ENCODE assay signal across 21 cellular contexts in the genomic region with DNA sequence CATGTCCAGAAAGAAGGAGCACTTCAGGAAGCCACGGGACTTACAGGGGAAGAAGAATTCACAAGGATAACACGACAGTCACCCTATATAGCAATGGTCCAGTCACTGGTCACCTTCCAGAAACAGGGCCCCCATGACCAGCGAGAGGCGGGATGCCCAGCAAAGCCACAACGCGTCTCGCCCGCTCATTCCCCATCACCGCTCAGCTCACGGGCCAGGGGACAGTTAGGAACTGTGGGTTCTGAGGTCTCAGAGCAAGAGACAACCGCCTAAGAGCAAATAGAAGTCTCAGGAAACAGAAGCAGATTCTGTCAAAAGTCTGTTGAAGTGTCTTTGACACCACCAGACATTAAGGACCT.
"Had no signal": no experiment of that assay in that cellular context is flagged by ENCODE, and none has a peak within 500 bp of the region (broad histone marks: within the 10 kb centered on the region; RNA-seq: fewer than 3 reads in every experiment).

No MANE protein-coding gene starts in this region.

- H3K27me3 ChIP-seq: hepatocyte, right lobe of liver, tibial nerve had no signal

- H3K4me1 ChIP-seq: psoas muscle, tibial nerve had no signal

- H2AFZ ChIP-seq: hepatocyte had no signal

- H3K79me2 ChIP-seq: hepatocyte had no signal

- H3K9me3 ChIP-seq: psoas muscle, right lobe of liver, tibial nerve had no signal

- H3K36me3 Mint-ChIP-seq: naive B cell; stimulated activated memory B cell treated with anti-CD40 and anti-IgM and Interleukin-4, amounts not matched to agents 10 μg/mL and 1 μg/mL and 100 μg/mL, for 72 hours had no signal

- H3K27me3 Mint-ChIP-seq: naive B cell; stimulated activated naive CD8-positive, alpha-beta T cell treated with anti-CD3 and anti-CD28 coated beads, Interleukin-15, Interleukin-2, amounts not matched to agents 100 ng/mL and 50 ng/mL, for 24 hours had no signal

- H3K27ac ChIP-seq: dorsolateral prefrontal cortex, hepatocyte, psoas muscle, right lobe of liver, tibial nerve had no signal

- H3K27ac Mint-ChIP-seq: naive B cell; nephron; stimulated activated memory B cell treated with anti-CD40 and anti-IgM and Interleukin-4, amounts not matched to agents 10 μg/mL and 1 μg/mL and 100 μg/mL, for 72 hours; stimulated activated naive CD8-positive, alpha-beta T cell treated with anti-CD3 and anti-CD28 coated beads, Interleukin-15, Interleukin-2, amounts not matched to agents 100 ng/mL and 50 ng/mL, for 24 hours had no signal

- H3K4me3 Mint-ChIP-seq: naive B cell; nephron; stimulated activated memory B cell treated with anti-CD40 and anti-IgM and Interleukin-4, amounts not matched to agents 10 μg/mL and 1 μg/mL and 100 μg/mL, for 72 hours; stimulated activated naive CD8-positive, alpha-beta T cell treated with anti-CD3 and anti-CD28 coated beads, Interleukin-15, Interleukin-2, amounts not matched to agents 100 ng/mL and 50 ng/mL, for 24 hours had no signal

- H3K36me3 ChIP-seq: right lobe of liver, tibial nerve had no signal

- H3K9me3 Mint-ChIP-seq: naive B cell; nephron; stimulated activated memory B cell treated with anti-CD40 and anti-IgM and Interleukin-4, amounts not matched to agents 10 μg/mL and 1 μg/mL and 100 μg/mL, for 72 hours; stimulated activated naive CD8-positive, alpha-beta T cell treated with anti-CD3 and anti-CD28 coated beads, Interleukin-15, Interleukin-2, amounts not matched to agents 100 ng/mL and 50 ng/mL, for 24 hours had no signal

- H3K4me2 ChIP-seq: hepatocyte had no signal

- H3K4me3 ChIP-seq: dorsolateral prefrontal cortex, hepatocyte, lung, psoas muscle, right lobe of liver, tibial nerve had no signal

- H3K4me1 Mint-ChIP-seq: naive B cell; stimulated activated memory B cell treated with anti-CD40 and anti-IgM and Interleukin-4, amounts not matched to agents 10 μg/mL and 1 μg/mL and 100 μg/mL, for 72 hours had no signal

- ATAC-seq: left colon; left ventricle myocardium superior; psoas muscle; right lobe of liver; stimulated activated memory B cell treated with anti-CD40 and anti-IgM and Interleukin-4, amounts not matched to agents 10 μg/mL and 1 μg/mL and 100 μg/mL, for 72 hours had no signal

- DNase-seq: cortex of kidney; dorsolateral prefrontal cortex; effector CD8-positive, alpha-beta T cell; foreskin melanocyte; head of caudate nucleus; left ventricle myocardium superior; mesenchymal stem cell; naive B cell; psoas muscle; retina; stimulated activated CD4-positive, alpha-beta T cell treated with anti-CD3 and anti-CD28 coated beads, Interleukin-15, amount 100 ng/mL, for 24 hours; stimulated activated CD4-positive, alpha-beta T cell treated with anti-CD3 and anti-CD28 coated beads, Interleukin-1b, Interleukin-23, amount 100 ng/mL, for 48 hours; stimulated activated CD4-positive, alpha-beta T cell treated with anti-CD3 and anti-CD28 coated beads, Interleukin-4, amount 100 ng/mL, for 24 hours had no signal
